ENCODE assay signal across 1 cellular context in genomic region chr6:143451531-143451930, GRCh38.
TF ChIP-seq lines count a peak whose summit lies in the region.

No MANE protein-coding gene starts in this region.

TF ChIP-seq in HepG2, 621 proteins besides CTCF, POLR2A, EP300 and RAD21 (continues in another document):
- TF ChIP-seq RBM39 (IDR thresholded peaks at IDR 0.05; ENCODE audit: low read depth, low read length, poor library complexity, severe bottlenecking), result no peak
- no peak for TF ChIP-seq ZNF142 (CRISPR knock-in tag; IDR thresholded peaks at IDR 0.05)
- TF ChIP-seq, protein P1, sequence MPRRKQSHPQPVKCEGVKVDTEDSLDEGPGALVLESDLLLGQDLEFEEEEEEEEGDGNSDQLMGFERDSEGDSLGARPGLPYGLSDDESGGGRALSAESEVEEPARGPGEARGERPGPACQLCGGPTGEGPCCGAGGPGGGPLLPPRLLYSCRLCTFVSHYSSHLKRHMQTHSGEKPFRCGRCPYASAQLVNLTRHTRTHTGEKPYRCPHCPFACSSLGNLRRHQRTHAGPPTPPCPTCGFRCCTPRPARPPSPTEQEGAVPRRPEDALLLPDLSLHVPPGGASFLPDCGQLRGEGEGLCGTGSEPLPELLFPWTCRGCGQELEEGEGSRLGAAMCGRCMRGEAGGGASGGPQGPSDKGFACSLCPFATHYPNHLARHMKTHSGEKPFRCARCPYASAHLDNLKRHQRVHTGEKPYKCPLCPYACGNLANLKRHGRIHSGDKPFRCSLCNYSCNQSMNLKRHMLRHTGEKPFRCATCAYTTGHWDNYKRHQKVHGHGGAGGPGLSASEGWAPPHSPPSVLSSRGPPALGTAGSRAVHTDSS (CRISPR knock-in tag; conservative IDR thresholded peaks at IDR 0.05), result no peak
- no peak for TF ChIP-seq ZNF317 (CRISPR knock-in tag; IDR thresholded peaks at IDR 0.05)
- no peak for TF ChIP-seq ELK4 (CRISPR knock-in tag; IDR thresholded peaks at IDR 0.05; ENCODE audit: borderline replicate concordance)
- TF ChIP-seq NKX3-1 (CRISPR knock-in tag; IDR thresholded peaks at IDR 0.05), result no peak
- TF ChIP-seq RXRB (CRISPR knock-in tag; IDR thresholded peaks at IDR 0.05; ENCODE audit: borderline replicate concordance), result no peak
- no peak for TF ChIP-seq NFKB2 (CRISPR knock-in tag; IDR thresholded peaks at IDR 0.05; ENCODE audit: borderline replicate concordance)
- no peak for TF ChIP-seq ASH2L (IDR thresholded peaks at IDR 0.05; ENCODE audit: insufficient read length, low read depth, low read length)
- no peak for TF ChIP-seq HDAC2 (CRISPR knock-in tag; IDR thresholded peaks at IDR 0.05)
- no peak for TF ChIP-seq CREB1 (IDR thresholded peaks at IDR 0.05)
- TF ChIP-seq CREB1 (CRISPR knock-in tag; IDR thresholded peaks at IDR 0.05), result 0 out of 2 replicates have a peak, but pooled peaks have one; percentile 23
- no peak for TF ChIP-seq HOXA3 (CRISPR knock-in tag; IDR thresholded peaks at IDR 0.05)
- TF ChIP-seq SOX5 (CRISPR knock-in tag; IDR thresholded peaks at IDR 0.05; ENCODE audit: borderline replicate concordance), result no peak
- TF ChIP-seq ZNF672 (CRISPR knock-in tag; IDR thresholded peaks at IDR 0.05), result no peak
- TF ChIP-seq HOXA5 (CRISPR knock-in tag; IDR thresholded peaks at IDR 0.05), result no peak
- TF ChIP-seq ZNF501 (CRISPR knock-in tag; IDR thresholded peaks at IDR 0.05), result no peak
- no peak for TF ChIP-seq STAT5B (CRISPR knock-in tag; IDR thresholded peaks at IDR 0.05)
- TF ChIP-seq, protein P2, sequence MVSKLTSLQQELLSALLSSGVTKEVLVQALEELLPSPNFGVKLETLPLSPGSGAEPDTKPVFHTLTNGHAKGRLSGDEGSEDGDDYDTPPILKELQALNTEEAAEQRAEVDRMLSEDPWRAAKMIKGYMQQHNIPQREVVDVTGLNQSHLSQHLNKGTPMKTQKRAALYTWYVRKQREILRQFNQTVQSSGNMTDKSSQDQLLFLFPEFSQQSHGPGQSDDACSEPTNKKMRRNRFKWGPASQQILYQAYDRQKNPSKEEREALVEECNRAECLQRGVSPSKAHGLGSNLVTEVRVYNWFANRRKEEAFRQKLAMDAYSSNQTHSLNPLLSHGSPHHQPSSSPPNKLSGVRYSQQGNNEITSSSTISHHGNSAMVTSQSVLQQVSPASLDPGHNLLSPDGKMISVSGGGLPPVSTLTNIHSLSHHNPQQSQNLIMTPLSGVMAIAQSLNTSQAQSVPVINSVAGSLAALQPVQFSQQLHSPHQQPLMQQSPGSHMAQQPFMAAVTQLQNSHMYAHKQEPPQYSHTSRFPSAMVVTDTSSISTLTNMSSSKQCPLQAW (CRISPR knock-in tag; IDR thresholded peaks at IDR 0.05), result no peak
- TF ChIP-seq, protein P3, sequence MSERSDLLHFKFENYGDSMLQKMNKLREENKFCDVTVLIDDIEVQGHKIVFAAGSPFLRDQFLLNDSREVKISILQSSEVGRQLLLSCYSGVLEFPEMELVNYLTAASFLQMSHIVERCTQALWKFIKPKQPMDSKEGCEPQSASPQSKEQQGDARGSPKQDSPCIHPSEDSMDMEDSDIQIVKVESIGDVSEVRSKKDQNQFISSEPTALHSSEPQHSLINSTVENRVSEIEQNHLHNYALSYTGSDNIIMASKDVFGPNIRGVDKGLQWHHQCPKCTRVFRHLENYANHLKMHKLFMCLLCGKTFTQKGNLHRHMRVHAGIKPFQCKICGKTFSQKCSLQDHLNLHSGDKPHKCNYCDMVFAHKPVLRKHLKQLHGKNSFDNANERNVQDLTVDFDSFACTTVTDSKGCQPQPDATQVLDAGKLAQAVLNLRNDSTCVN (CRISPR knock-in tag; IDR thresholded peaks at IDR 0.05; ENCODE audit: borderline replicate concordance), result no peak
- no peak for TF ChIP-seq PCBP1 (IDR thresholded peaks at IDR 0.05; ENCODE audit: borderline replicate concordance, low read depth, low read length)
- TF ChIP-seq ZKSCAN8 (CRISPR knock-in tag; IDR thresholded peaks at IDR 0.05; ENCODE audit: borderline replicate concordance), result no peak
- TF ChIP-seq ZNF432 (CRISPR knock-in tag; IDR thresholded peaks at IDR 0.05; ENCODE audit: borderline replicate concordance), result no peak
- no peak for TF ChIP-seq SAP130 (CRISPR knock-in tag; IDR thresholded peaks at IDR 0.05; ENCODE audit: low read depth)
- TF ChIP-seq GATAD2A (CRISPR knock-in tag; IDR thresholded peaks at IDR 0.05), result peak; percentile 12; the same call in 1 of the 2 replicates
- no peak for TF ChIP-seq ZKSCAN5 (CRISPR knock-in tag; IDR thresholded peaks at IDR 0.05)
- TF ChIP-seq ZMYM2 (CRISPR knock-in tag; IDR thresholded peaks at IDR 0.05), result no peak
- TF ChIP-seq, protein P4, sequence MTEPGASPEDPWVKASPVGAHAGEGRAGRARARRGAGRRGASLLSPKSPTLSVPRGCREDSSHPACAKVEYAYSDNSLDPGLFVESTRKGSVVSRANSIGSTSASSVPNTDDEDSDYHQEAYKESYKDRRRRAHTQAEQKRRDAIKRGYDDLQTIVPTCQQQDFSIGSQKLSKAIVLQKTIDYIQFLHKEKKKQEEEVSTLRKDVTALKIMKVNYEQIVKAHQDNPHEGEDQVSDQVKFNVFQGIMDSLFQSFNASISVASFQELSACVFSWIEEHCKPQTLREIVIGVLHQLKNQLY (CRISPR knock-in tag; IDR thresholded peaks at IDR 0.05), result no peak
- TF ChIP-seq PRDM4 (CRISPR knock-in tag; IDR thresholded peaks at IDR 0.05; ENCODE audit: borderline replicate concordance), result no peak
- no peak for TF ChIP-seq REXO4 (CRISPR knock-in tag; IDR thresholded peaks at IDR 0.05; ENCODE audit: borderline replicate concordance)
- no peak for TF ChIP-seq ZNF343 (CRISPR knock-in tag; IDR thresholded peaks at IDR 0.05)
- peak; percentile 90 for TF ChIP-seq CEBPB (IDR thresholded peaks at IDR 0.05; ENCODE audit: borderline replicate concordance, low read depth, low read length)
- no peak for TF ChIP-seq ZFP36L1 (CRISPR knock-in tag; IDR thresholded peaks at IDR 0.05)
- 0 out of 2 replicates have a peak, but pooled peaks have one; percentile 18 for TF ChIP-seq ATF2 (CRISPR knock-in tag; IDR thresholded peaks at IDR 0.05)
- no peak for TF ChIP-seq ZNF10 (CRISPR knock-in tag; IDR thresholded peaks at IDR 0.05; ENCODE audit: borderline replicate concordance, low read depth)
- no peak for TF ChIP-seq FOXK1 (CRISPR knock-in tag; IDR thresholded peaks at IDR 0.05; ENCODE audit: borderline replicate concordance, low read depth)
- no peak for TF ChIP-seq SRSF4 (IDR thresholded peaks at IDR 0.05; ENCODE audit: low read depth, low read length, poor library complexity, severe bottlenecking)
- no peak for TF ChIP-seq POLR2G (IDR thresholded peaks at IDR 0.05; ENCODE audit: low read depth, low read length)
- no peak for TF ChIP-seq MTA1 (CRISPR knock-in tag; IDR thresholded peaks at IDR 0.05; ENCODE audit: borderline replicate concordance)
- 0 out of 2 replicates have a peak, but pooled peaks have one; percentile 1 for TF ChIP-seq ZNF7 (CRISPR knock-in tag; IDR thresholded peaks at IDR 0.05)
- no peak for TF ChIP-seq ZBTB44 (CRISPR knock-in tag; IDR thresholded peaks at IDR 0.05)
- no peak for TF ChIP-seq ZNF205 (CRISPR knock-in tag; IDR thresholded peaks at IDR 0.05)
- no peak for TF ChIP-seq ADNP (CRISPR knock-in tag; IDR thresholded peaks at IDR 0.05)
- TF ChIP-seq NR0B2 (CRISPR knock-in tag; IDR thresholded peaks at IDR 0.05), result no peak
- TF ChIP-seq ERF (CRISPR knock-in tag; IDR thresholded peaks at IDR 0.05), result no peak
